1 cellular context compared by ENCODE assay signal in genomic region chr20:504632-505075, GRCh38.
TF ChIP-seq lines count a peak whose summit lies in the region.

No MANE protein-coding gene starts in this region.

TF ChIP-seq in HepG2, 621 proteins besides CTCF, POLR2A, EP300 and RAD21 (continued from another document and continues in another):
- TF ChIP-seq, protein P1, sequence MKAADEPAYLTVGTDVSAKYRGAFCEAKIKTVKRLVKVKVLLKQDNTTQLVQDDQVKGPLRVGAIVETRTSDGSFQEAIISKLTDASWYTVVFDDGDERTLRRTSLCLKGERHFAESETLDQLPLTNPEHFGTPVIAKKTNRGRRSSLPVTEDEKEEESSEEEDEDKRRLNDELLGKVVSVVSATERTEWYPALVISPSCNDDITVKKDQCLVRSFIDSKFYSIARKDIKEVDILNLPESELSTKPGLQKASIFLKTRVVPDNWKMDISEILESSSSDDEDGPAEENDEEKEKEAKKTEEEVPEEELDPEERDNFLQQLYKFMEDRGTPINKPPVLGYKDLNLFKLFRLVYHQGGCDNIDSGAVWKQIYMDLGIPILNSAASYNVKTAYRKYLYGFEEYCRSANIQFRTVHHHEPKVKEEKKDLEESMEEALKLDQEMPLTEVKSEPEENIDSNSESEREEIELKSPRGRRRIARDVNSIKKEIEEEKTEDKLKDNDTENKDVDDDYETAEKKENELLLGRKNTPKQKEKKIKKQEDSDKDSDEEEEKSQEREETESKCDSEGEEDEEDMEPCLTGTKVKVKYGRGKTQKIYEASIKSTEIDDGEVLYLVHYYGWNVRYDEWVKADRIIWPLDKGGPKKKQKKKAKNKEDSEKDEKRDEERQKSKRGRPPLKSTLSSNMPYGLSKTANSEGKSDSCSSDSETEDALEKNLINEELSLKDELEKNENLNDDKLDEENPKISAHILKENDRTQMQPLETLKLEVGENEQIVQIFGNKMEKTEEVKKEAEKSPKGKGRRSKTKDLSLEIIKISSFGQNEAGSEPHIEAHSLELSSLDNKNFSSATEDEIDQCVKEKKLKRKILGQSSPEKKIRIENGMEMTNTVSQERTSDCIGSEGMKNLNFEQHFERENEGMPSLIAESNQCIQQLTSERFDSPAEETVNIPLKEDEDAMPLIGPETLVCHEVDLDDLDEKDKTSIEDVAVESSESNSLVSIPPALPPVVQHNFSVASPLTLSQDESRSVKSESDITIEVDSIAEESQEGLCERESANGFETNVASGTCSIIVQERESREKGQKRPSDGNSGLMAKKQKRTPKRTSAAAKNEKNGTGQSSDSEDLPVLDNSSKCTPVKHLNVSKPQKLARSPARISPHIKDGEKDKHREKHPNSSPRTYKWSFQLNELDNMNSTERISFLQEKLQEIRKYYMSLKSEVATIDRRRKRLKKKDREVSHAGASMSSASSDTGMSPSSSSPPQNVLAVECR (CRISPR knock-in tag; IDR thresholded peaks at IDR 0.05; ENCODE audit: borderline replicate concordance): no peak; the same call in 1 of the 2 replicates
- 0 out of 2 replicates have a peak, but pooled peaks have one; percentile 32 for TF ChIP-seq POGZ (CRISPR knock-in tag; IDR thresholded peaks at IDR 0.05)
- TF ChIP-seq FIP1L1 (IDR thresholded peaks at IDR 0.05; ENCODE audit: borderline replicate concordance, insufficient read depth, low read depth, low read length): no peak
- no peak for TF ChIP-seq ETV6 (CRISPR knock-in tag; conservative IDR thresholded peaks at IDR 0.05)
- no peak for TF ChIP-seq ZNF160 (CRISPR knock-in tag; IDR thresholded peaks at IDR 0.05)
- no peak for TF ChIP-seq ZNF543 (CRISPR knock-in tag; IDR thresholded peaks at IDR 0.05)
- TF ChIP-seq PAF1 (CRISPR knock-in tag; IDR thresholded peaks at IDR 0.05): no peak
- TF ChIP-seq POGK (CRISPR knock-in tag; conservative IDR thresholded peaks at IDR 0.05): no peak
- no peak for TF ChIP-seq ZNF549 (CRISPR knock-in tag; IDR thresholded peaks at IDR 0.05)
- no peak for TF ChIP-seq ISX (CRISPR knock-in tag; conservative IDR thresholded peaks at IDR 0.05)
- no peak for TF ChIP-seq SPEN (CRISPR knock-in tag; IDR thresholded peaks at IDR 0.05; ENCODE audit: low read depth)
- TF ChIP-seq TEAD2 (CRISPR knock-in tag; IDR thresholded peaks at IDR 0.05): no peak
- TF ChIP-seq ZNF136 (CRISPR knock-in tag; IDR thresholded peaks at IDR 0.05; ENCODE audit: low read depth): no peak
- no peak for TF ChIP-seq SIX1 (CRISPR knock-in tag; IDR thresholded peaks at IDR 0.05; ENCODE audit: borderline replicate concordance)
- TF ChIP-seq ZNF253 (CRISPR knock-in tag; IDR thresholded peaks at IDR 0.05; ENCODE audit: borderline replicate concordance): no peak
- no peak for TF ChIP-seq SUZ12 (IDR thresholded peaks at IDR 0.05; ENCODE audit: low read depth, low read length)
- TF ChIP-seq ZNF557 (CRISPR knock-in tag; IDR thresholded peaks at IDR 0.05): no peak
- TF ChIP-seq ZNF720 (CRISPR knock-in tag; IDR thresholded peaks at IDR 0.05): no peak
- no peak for TF ChIP-seq HNRNPL (IDR thresholded peaks at IDR 0.05; ENCODE audit: low read depth, low read length)
- TF ChIP-seq PHF5A (CRISPR knock-in tag; IDR thresholded peaks at IDR 0.05; ENCODE audit: low read depth, unreplicated experiment): no peak
- TF ChIP-seq BORCS8-MEF2B (CRISPR knock-in tag; IDR thresholded peaks at IDR 0.05): no peak
- no peak for TF ChIP-seq ZNF792 (CRISPR knock-in tag; IDR thresholded peaks at IDR 0.05)
- TF ChIP-seq NPAS2 (CRISPR knock-in tag; IDR thresholded peaks at IDR 0.05; ENCODE audit: borderline replicate concordance): no peak
- TF ChIP-seq ZNF780A (CRISPR knock-in tag; IDR thresholded peaks at IDR 0.05): no peak
- TF ChIP-seq, protein P2, sequence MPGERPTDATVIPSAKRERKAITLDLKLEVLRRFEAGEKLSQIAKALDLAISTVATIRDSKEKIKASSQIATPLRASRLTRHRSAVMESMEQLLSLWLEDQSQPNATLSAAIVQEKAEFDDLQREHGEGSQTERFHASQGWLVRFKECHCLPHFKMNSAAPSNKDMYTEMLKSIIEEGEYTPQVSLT (CRISPR knock-in tag; IDR thresholded peaks at IDR 0.05; ENCODE audit: borderline replicate concordance, low read depth): no peak
- TF ChIP-seq ZNF207 (IDR thresholded peaks at IDR 0.05; ENCODE audit: borderline replicate concordance): no peak
- TF ChIP-seq SRY (CRISPR knock-in tag; IDR thresholded peaks at IDR 0.05): no peak
- no peak for TF ChIP-seq ZNF510 (CRISPR knock-in tag; IDR thresholded peaks at IDR 0.05; ENCODE audit: low read depth)
- TF ChIP-seq ZMAT3 (CRISPR knock-in tag; conservative IDR thresholded peaks at IDR 0.05): no peak
- TF ChIP-seq, protein P3, sequence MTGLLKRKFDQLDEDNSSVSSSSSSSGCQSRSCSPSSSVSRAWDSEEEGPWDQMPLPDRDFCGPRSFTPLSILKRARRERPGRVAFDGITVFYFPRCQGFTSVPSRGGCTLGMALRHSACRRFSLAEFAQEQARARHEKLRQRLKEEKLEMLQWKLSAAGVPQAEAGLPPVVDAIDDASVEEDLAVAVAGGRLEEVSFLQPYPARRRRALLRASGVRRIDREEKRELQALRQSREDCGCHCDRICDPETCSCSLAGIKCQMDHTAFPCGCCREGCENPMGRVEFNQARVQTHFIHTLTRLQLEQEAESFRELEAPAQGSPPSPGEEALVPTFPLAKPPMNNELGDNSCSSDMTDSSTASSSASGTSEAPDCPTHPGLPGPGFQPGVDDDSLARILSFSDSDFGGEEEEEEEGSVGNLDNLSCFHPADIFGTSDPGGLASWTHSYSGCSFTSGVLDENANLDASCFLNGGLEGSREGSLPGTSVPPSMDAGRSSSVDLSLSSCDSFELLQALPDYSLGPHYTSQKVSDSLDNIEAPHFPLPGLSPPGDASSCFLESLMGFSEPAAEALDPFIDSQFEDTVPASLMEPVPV (CRISPR knock-in tag; IDR thresholded peaks at IDR 0.05): no peak
- TF ChIP-seq TBL1XR1 (IDR thresholded peaks at IDR 0.05; ENCODE audit: borderline replicate concordance, low read length, partially characterized antibody): peak; percentile 40
- no peak for TF ChIP-seq ZZZ3 (CRISPR knock-in tag; IDR thresholded peaks at IDR 0.05; ENCODE audit: borderline replicate concordance)
- TF ChIP-seq NCOR1 (IDR thresholded peaks at IDR 0.05; ENCODE audit: borderline replicate concordance, low read length): peak; percentile 77
- TF ChIP-seq ZNF781 (CRISPR knock-in tag; IDR thresholded peaks at IDR 0.05; ENCODE audit: borderline replicate concordance, not compliant biosample characterization): no peak
- TF ChIP-seq ZNF644 (CRISPR knock-in tag; IDR thresholded peaks at IDR 0.05; ENCODE audit: low read depth): 0 out of 2 replicates have a peak, but pooled peaks have one; percentile 22
- no peak for TF ChIP-seq ZC3H13 (CRISPR knock-in tag; IDR thresholded peaks at IDR 0.05)
- TF ChIP-seq ZNF275 (CRISPR knock-in tag; IDR thresholded peaks at IDR 0.05; ENCODE audit: borderline replicate concordance): no peak
- no peak for TF ChIP-seq ZNF563 (CRISPR knock-in tag; IDR thresholded peaks at IDR 0.05)
- TF ChIP-seq, protein P4, sequence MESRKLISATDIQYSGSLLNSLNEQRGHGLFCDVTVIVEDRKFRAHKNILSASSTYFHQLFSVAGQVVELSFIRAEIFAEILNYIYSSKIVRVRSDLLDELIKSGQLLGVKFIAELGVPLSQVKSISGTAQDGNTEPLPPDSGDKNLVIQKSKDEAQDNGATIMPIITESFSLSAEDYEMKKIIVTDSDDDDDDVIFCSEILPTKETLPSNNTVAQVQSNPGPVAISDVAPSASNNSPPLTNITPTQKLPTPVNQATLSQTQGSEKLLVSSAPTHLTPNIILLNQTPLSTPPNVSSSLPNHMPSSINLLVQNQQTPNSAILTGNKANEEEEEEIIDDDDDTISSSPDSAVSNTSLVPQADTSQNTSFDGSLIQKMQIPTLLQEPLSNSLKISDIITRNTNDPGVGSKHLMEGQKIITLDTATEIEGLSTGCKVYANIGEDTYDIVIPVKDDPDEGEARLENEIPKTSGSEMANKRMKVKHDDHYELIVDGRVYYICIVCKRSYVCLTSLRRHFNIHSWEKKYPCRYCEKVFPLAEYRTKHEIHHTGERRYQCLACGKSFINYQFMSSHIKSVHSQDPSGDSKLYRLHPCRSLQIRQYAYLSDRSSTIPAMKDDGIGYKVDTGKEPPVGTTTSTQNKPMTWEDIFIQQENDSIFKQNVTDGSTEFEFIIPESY (CRISPR knock-in tag; IDR thresholded peaks at IDR 0.05): no peak
- TF ChIP-seq TBX3 (IDR thresholded peaks at IDR 0.05; ENCODE audit: borderline replicate concordance): no peak
- TF ChIP-seq MAFK (conservative IDR thresholded peaks at IDR 0.05 in 1 of 2, IDR thresholded peaks at IDR 0.05 in 1 of 2; ENCODE audit: low read length in 2 of 2): peak; percentile 34 to 53; a peak in 3 of 4 replicates
- no peak for TF ChIP-seq MEF2D (CRISPR knock-in tag; IDR thresholded peaks at IDR 0.05)
- TF ChIP-seq ZNF75D (CRISPR knock-in tag; IDR thresholded peaks at IDR 0.05; ENCODE audit: borderline replicate concordance): no peak
- TF ChIP-seq, protein P5, sequence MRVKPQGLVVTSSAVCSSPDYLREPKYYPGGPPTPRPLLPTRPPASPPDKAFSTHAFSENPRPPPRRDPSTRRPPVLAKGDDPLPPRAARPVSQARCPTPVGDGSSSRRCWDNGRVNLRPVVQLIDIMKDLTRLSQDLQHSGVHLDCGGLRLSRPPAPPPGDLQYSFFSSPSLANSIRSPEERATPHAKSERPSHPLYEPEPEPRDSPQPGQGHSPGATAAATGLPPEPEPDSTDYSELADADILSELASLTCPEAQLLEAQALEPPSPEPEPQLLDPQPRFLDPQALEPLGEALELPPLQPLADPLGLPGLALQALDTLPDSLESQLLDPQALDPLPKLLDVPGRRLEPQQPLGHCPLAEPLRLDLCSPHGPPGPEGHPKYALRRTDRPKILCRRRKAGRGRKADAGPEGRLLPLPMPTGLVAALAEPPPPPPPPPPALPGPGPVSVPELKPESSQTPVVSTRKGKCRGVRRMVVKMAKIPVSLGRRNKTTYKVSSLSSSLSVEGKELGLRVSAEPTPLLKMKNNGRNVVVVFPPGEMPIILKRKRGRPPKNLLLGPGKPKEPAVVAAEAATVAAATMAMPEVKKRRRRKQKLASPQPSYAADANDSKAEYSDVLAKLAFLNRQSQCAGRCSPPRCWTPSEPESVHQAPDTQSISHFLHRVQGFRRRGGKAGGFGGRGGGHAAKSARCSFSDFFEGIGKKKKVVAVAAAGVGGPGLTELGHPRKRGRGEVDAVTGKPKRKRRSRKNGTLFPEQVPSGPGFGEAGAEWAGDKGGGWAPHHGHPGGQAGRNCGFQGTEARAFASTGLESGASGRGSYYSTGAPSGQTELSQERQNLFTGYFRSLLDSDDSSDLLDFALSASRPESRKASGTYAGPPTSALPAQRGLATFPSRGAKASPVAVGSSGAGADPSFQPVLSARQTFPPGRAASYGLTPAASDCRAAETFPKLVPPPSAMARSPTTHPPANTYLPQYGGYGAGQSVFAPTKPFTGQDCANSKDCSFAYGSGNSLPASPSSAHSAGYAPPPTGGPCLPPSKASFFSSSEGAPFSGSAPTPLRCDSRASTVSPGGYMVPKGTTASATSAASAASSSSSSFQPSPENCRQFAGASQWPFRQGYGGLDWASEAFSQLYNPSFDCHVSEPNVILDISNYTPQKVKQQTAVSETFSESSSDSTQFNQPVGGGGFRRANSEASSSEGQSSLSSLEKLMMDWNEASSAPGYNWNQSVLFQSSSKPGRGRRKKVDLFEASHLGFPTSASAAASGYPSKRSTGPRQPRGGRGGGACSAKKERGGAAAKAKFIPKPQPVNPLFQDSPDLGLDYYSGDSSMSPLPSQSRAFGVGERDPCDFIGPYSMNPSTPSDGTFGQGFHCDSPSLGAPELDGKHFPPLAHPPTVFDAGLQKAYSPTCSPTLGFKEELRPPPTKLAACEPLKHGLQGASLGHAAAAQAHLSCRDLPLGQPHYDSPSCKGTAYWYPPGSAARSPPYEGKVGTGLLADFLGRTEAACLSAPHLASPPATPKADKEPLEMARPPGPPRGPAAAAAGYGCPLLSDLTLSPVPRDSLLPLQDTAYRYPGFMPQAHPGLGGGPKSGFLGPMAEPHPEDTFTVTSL (CRISPR knock-in tag; IDR thresholded peaks at IDR 0.05; ENCODE audit: borderline replicate concordance): peak; percentile 70; the same call in 1 of the 2 replicates
- TF ChIP-seq ZNF441 (CRISPR knock-in tag; IDR thresholded peaks at IDR 0.05; ENCODE audit: borderline replicate concordance): no peak
- TF ChIP-seq NR1H2 (CRISPR knock-in tag; IDR thresholded peaks at IDR 0.05; ENCODE audit: borderline replicate concordance, low read depth): no peak
- no peak for TF ChIP-seq ZNF143 (CRISPR knock-in tag; IDR thresholded peaks at IDR 0.05)
- TF ChIP-seq ELK4 (CRISPR knock-in tag; IDR thresholded peaks at IDR 0.05; ENCODE audit: borderline replicate concordance): no peak
- no peak for TF ChIP-seq PLRG1 (conservative IDR thresholded peaks at IDR 0.05)
- no peak for TF ChIP-seq CBX2 (IDR thresholded peaks at IDR 0.05; ENCODE audit: low read depth, low read length)
- no peak for TF ChIP-seq CBX2 (CRISPR knock-in tag; IDR thresholded peaks at IDR 0.05; ENCODE audit: low read depth)
- TF ChIP-seq ZNF768 (CRISPR knock-in tag; IDR thresholded peaks at IDR 0.05): no peak
